22 cellular contexts compared by ENCODE assay signal in genomic region chr1:5709976-5710375, GRCh38.
DNase-seq lines count a peak whose midpoint lies in the region; ATAC-seq and TF ChIP-seq lines count a peak whose summit lies in the region.
"Had no signal": no experiment of that assay in that cellular context is flagged by ENCODE, and none has a peak within 500 bp of the region (broad histone marks: within the 10 kb centered on the region; RNA-seq: fewer than 3 reads in every experiment).

No MANE protein-coding gene starts in this region.

- no peak for ATAC-seq in lower lobe of right lung
- ATAC-seq: GM12878, T-cell had no signal

- TF ChIP-seq CTCF in NB4 (IDR thresholded peaks at IDR 0.05; ENCODE audit: low read depth, low read length) (no peak), lower lobe of right lung (IDR thresholded peaks at IDR 0.05) (no peak), suprapubic skin (IDR thresholded peaks at IDR 0.05) (no peak), thyroid gland (IDR thresholded peaks at IDR 0.05) (no peak)

- H3K9me3 ChIP-seq in lower lobe of right lung (no peaks in the 10 kb centered on the region), suprapubic skin (no peaks in the 10 kb centered on the region), thyroid gland (no peaks in the 10 kb centered on the region)
- H3K9me3 ChIP-seq: Caco-2 had no signal

- intact Hi-C loops in lower lobe of right lung (cut with DNase I) (no loop called here), thyroid gland (cut with DNase I) (no loop called here)

- H3K4me3 ChIP-seq in Jurkat, Clone E6-1 (ENCODE audit: low read length), result no peak overlapping the region
- H3K4me3 ChIP-seq in NB4 (ENCODE audit: low read depth, low read length) (no peak overlapping the region), lower lobe of right lung (no peak overlapping the region), suprapubic skin (no peak overlapping the region), thyroid gland (replicated peaks in 1 of 3) (no peak overlapping the region)
- H3K4me3 ChIP-seq: GM12878, GM23248, SJCRH30 had no signal

- no peak for TF ChIP-seq EP300 in suprapubic skin (IDR thresholded peaks at IDR 0.05)

- DNase-seq in Jurkat, Clone E6-1 (ENCODE audit: low read depth, low spot score), result peak; percentile 27
- DNase-seq in NB4 (ENCODE audit: low read depth) (peak; percentile 55), lower lobe of right lung (peak; percentile 8), suprapubic skin (ENCODE audit: low spot score in 2 of 2) (peak; percentile 32), NCI-H1436 treated with DMSO at 0.1 percent for 48 hours (lab: John Stamatoyannopoulos, UW) (no peak), NCI-H1417 treated with DMSO at 0.1 percent for 48 hours (lab: John Stamatoyannopoulos, UW) (no peak), thyroid gland (no peak)
- DNase-seq: Caco-2; CD4-positive, alpha-beta memory T cell; DMS 273 treated with DMSO at 0.1 percent for 48 hours; DMS79 treated with DMSO at 0.1 percent for 48 hours; GM23248; HCEC 1CT; MM.1S; NCI-H187 treated with DMSO at 0.1 percent for 48 hours; NCI-H2107; NCI-H2227 treated with DMSO at 0.1 percent for 48 hours; NCI-H510A; NCI-H774; T-cell had no signal

- H3K36me3 ChIP-seq in lower lobe of right lung, result no peaks in the 10 kb centered on the region
- H3K36me3 ChIP-seq in suprapubic skin, result no peaks in the 10 kb centered on the region
- H3K36me3 ChIP-seq in thyroid gland, result no peaks in the 10 kb centered on the region
- H3K36me3 ChIP-seq: SJCRH30 had no signal

- H3K27me3 ChIP-seq in lower lobe of right lung (ENCODE audit: low read depth) (peaks cover 11% of the 10 kb centered on the region), suprapubic skin (peaks cover 28% of the 10 kb centered on the region), thyroid gland (no peaks in the 10 kb centered on the region)

- no peaks in the 10 kb centered on the region for H3K4me1 ChIP-seq in lower lobe of right lung
- no peaks in the 10 kb centered on the region for H3K4me1 ChIP-seq in suprapubic skin
- H3K4me1 ChIP-seq in thyroid gland, result no peaks in the 10 kb centered on the region
- H3K4me1 ChIP-seq: Caco-2, SJCRH30 had no signal

- 69% methylated on average over 3 of the region's 3 CpGs for WGBS in suprapubic skin
- 70 to 72% methylated on average over 3 of the region's 3 CpGs for WGBS in thyroid gland, 2 donors

- TF ChIP-seq POLR2A in NB4 (IDR thresholded peaks at IDR 0.05; ENCODE audit: extremely low read depth, insufficient read length) (no peak), suprapubic skin (IDR thresholded peaks at IDR 0.05) (no peak), thyroid gland (IDR thresholded peaks at IDR 0.05) (no peak)

- H3K27ac ChIP-seq in lower lobe of right lung (no peak overlapping the region), suprapubic skin (no peak overlapping the region), thyroid gland (no peak overlapping the region)
- H3K27ac ChIP-seq: GM23248, SJCRH30 had no signal

Comparison
In these comparisons a context has a peak if more than half of its experiments do, and no peak if none do; other contexts are left out.
1. DNase-seq: peak in Jurkat, Clone E6-1 (single experiment), NB4 (single experiment), lower lobe of right lung (single experiment) and suprapubic skin (2 of 2); none in NCI-H1436 treated with DMSO at 0.1 percent for 48 hours (single experiment), NCI-H1417 treated with DMSO at 0.1 percent for 48 hours (single experiment) and thyroid gland (0 of 2).